1 cellular context compared by ENCODE assay signal in genomic region chr1:1939296-1940122, GRCh38.
TF ChIP-seq lines count a peak whose summit lies in the region.

No MANE protein-coding gene starts in this region.

TF ChIP-seq in H1, 55 proteins besides CTCF, POLR2A, EP300 and RAD21:
- TF ChIP-seq SIN3A (conservative IDR thresholded peaks at IDR 0.05 in 1 of 2, IDR thresholded peaks at IDR 0.05 in 1 of 2; ENCODE audit: low read depth in 1 of 2, low read length in 2 of 2) (no peak), RNF2 (IDR thresholded peaks at IDR 0.05; ENCODE audit: borderline replicate concordance, low read depth, low read length, missing control alignments, poor library complexity, severe bottlenecking) (no peak), SRF (IDR thresholded peaks at IDR 0.05; ENCODE audit: low read depth, low read length) (no peak), BCL11A (IDR thresholded peaks at IDR 0.05; ENCODE audit: low read depth in 2 of 2, low read length in 2 of 2) (no peak), USF2 (IDR thresholded peaks at IDR 0.05; ENCODE audit: low read length) (no peak), ATF3 (IDR thresholded peaks at IDR 0.05; ENCODE audit: insufficient read depth, low read depth, low read length) (no peak), POLR2AphosphoS5 (IDR thresholded peaks at IDR 0.05; ENCODE audit: low read depth, low read length) (no peak), TAF1 (IDR thresholded peaks at IDR 0.05; ENCODE audit: low read depth, low read length) (no peak), POU5F1 (IDR thresholded peaks at IDR 0.05; ENCODE audit: low read depth, low read length) (no peak)
